9 cellular contexts compared by ENCODE assay signal in genomic region chr19:5154129-5154798, GRCh38.
DNase-seq lines count a peak whose midpoint lies in the region; ATAC-seq, FAIRE-seq and TF ChIP-seq lines count a peak whose summit lies in the region.
"Had no signal": no experiment of that assay in that cellular context is flagged by ENCODE, and none has a peak within 500 bp of the region (broad histone marks: within the 10 kb centered on the region; RNA-seq: fewer than 3 reads in every experiment).

No MANE protein-coding gene starts in this region.

- H3K4me3 Mint-ChIP-seq in activated CD4-positive, alpha-beta T cell treated with anti-CD3 and anti-CD28 coated beads, Interleukin-2, amount 10 ng/mL, durations not matched to agents 7 days and 5 days: no peak overlapping the region
- H3K4me3 Mint-ChIP-seq: central memory CD8-positive, alpha-beta T cell had no signal

- CTCF ChIA-PET in HEK293 (lab: Yijun Ruan, JAX): interaction anchor here (0.6 to 1.6 kb wide), 7 partner anchors 8 to 106 kb away, joined by 3 to 8 read pairs (median 4); no protein-coding TSS in a partner anchor
- CTCF ChIA-PET in activated CD4-positive, alpha-beta T cell treated with anti-CD3 and anti-CD28 coated beads, Interleukin-2, amount 10 ng/mL, durations not matched to agents 7 days and 5 days (lab: Charles Lee): interaction anchor here (0.6 to 1.5 kb wide), 2 partner anchors 13 to 22 kb away, joined by 3 read pairs; no protein-coding TSS in a partner anchor

- H3K4me3 ChIP-seq in HEK293 (ENCODE audit: low read depth, low read length) (no peak overlapping the region), fibroblast of pulmonary artery (replicated peaks; ENCODE audit: low read depth, low read length) (no peak overlapping the region), small intestine (ENCODE audit: low read depth in 1 of 2, low read length in 2 of 2) (no peak overlapping the region)

- H3K9me3 Mint-ChIP-seq in activated CD4-positive, alpha-beta T cell treated with anti-CD3 and anti-CD28 coated beads, Interleukin-2, amount 10 ng/mL, durations not matched to agents 7 days and 5 days: peaks cover 9% of the 10 kb centered on the region
- H3K9me3 Mint-ChIP-seq: central memory CD8-positive, alpha-beta T cell had no signal

- H3K4me1 Mint-ChIP-seq in activated CD4-positive, alpha-beta T cell treated with anti-CD3 and anti-CD28 coated beads, Interleukin-2, amount 10 ng/mL, durations not matched to agents 7 days and 5 days: no peaks in the 10 kb centered on the region
- H3K4me1 Mint-ChIP-seq: central memory CD8-positive, alpha-beta T cell had no signal

- 58 to 74% (median 66%) methylated on average over 14 to 17 of the region's 17 CpGs for WGBS in small intestine, 3 donors

- no peaks in the 10 kb centered on the region for H3K9me3 ChIP-seq in HEK293 (ENCODE audit: control insufficient read depth, insufficient read depth, low read depth, low read length)
- no peaks in the 10 kb centered on the region for H3K9me3 ChIP-seq in small intestine (ENCODE audit: control insufficient read depth, low read depth)

- H3K36me3 ChIP-seq in HEK293 (ENCODE audit: control insufficient read depth in 2 of 2, insufficient read depth in 1 of 2, low read length in 2 of 2): no peaks in the 10 kb centered on the region
- no peaks in the 10 kb centered on the region for H3K36me3 ChIP-seq in small intestine (ENCODE audit: control insufficient read depth in 2 of 2, insufficient read depth in 2 of 2, low read length in 2 of 2)

- FAIRE-seq in small intestine (lab: Jason Lieb, UNC): no peak

- TF ChIP-seq CTCF in HEK293 (tag by site-specific recombination; IDR thresholded peaks at IDR 0.05): no peak; the same call in 1 of the 2 replicates
- peak; percentile 50 for TF ChIP-seq CTCF in fibroblast of pulmonary artery (IDR thresholded peaks at IDR 0.05; ENCODE audit: low read length, missing control alignments)

- DNase-seq in AG20443 (ENCODE audit: low spot score) (peak; percentile 48), fibroblast of pulmonary artery (ENCODE audit: low read depth) (peak; percentile 16), small intestine (peak; percentile 35), MV-4-11 (lab: John Stamatoyannopoulos, UW) (no peak)
- peak; percentile 53 for DNase-seq in activated CD4-positive, alpha-beta T cell treated with anti-CD3 and anti-CD28 coated beads, Interleukin-2, amount 10 ng/mL, durations not matched to agents 7 days and 5 days

- peaks cover 2% of the 10 kb centered on the region for H3K36me3 Mint-ChIP-seq in activated CD4-positive, alpha-beta T cell treated with anti-CD3 and anti-CD28 coated beads, Interleukin-2, amount 10 ng/mL, durations not matched to agents 7 days and 5 days (ENCODE audit: low read depth)

- no peak overlapping the region for H3K27ac ChIP-seq in HEK293 (ENCODE audit: extremely low read depth, low read depth, low read length)
- no peak overlapping the region for H3K27ac ChIP-seq in small intestine (ENCODE audit: low read depth in 1 of 2, low read length in 1 of 2)

- no peaks in the 10 kb centered on the region for H3K4me1 ChIP-seq in HEK293 (ENCODE audit: control insufficient read depth, insufficient read depth, low read length)
- H3K4me1 ChIP-seq in small intestine (ENCODE audit: control insufficient read depth in 2 of 2, insufficient read depth in 1 of 2, low read depth in 1 of 2, low read length in 1 of 2): no peaks in the 10 kb centered on the region

- POLR2A ChIA-PET in HEK293 (lab: Yijun Ruan, JAX): interaction anchor here (0.5 kb wide), 1 partner anchor 13 kb away, joined by 4 read pairs; no protein-coding TSS in a partner anchor
- POLR2A ChIA-PET in activated CD4-positive, alpha-beta T cell treated with anti-CD3 and anti-CD28 coated beads, Interleukin-2, amount 10 ng/mL, durations not matched to agents 7 days and 5 days (lab: Charles Lee): no interaction called here

- H3K27me3 ChIP-seq in small intestine (ENCODE audit: control insufficient read depth in 2 of 2, insufficient read depth in 2 of 2, low read length in 2 of 2): no peaks in the 10 kb centered on the region

- no peaks in the 10 kb centered on the region for H3K27me3 Mint-ChIP-seq in activated CD4-positive, alpha-beta T cell treated with anti-CD3 and anti-CD28 coated beads, Interleukin-2, amount 10 ng/mL, durations not matched to agents 7 days and 5 days
- H3K27me3 Mint-ChIP-seq: central memory CD8-positive, alpha-beta T cell had no signal

- ATAC-seq in GM21360 (IDR thresholded peaks at IDR 0.05; ENCODE audit: unreplicated experiment): no peak
- no peak for ATAC-seq in HG03432 (IDR thresholded peaks at IDR 0.05; ENCODE audit: unreplicated experiment)

- no peak overlapping the region for H3K27ac Mint-ChIP-seq in activated CD4-positive, alpha-beta T cell treated with anti-CD3 and anti-CD28 coated beads, Interleukin-2, amount 10 ng/mL, durations not matched to agents 7 days and 5 days

TF ChIP-seq in HEK293, 187 proteins besides CTCF, POLR2A, EP300 and RAD21 (continues in another document):
- TF ChIP-seq ZNF501 (tag by site-specific recombination; IDR thresholded peaks at IDR 0.05): no peak
- TF ChIP-seq, protein P1, sequence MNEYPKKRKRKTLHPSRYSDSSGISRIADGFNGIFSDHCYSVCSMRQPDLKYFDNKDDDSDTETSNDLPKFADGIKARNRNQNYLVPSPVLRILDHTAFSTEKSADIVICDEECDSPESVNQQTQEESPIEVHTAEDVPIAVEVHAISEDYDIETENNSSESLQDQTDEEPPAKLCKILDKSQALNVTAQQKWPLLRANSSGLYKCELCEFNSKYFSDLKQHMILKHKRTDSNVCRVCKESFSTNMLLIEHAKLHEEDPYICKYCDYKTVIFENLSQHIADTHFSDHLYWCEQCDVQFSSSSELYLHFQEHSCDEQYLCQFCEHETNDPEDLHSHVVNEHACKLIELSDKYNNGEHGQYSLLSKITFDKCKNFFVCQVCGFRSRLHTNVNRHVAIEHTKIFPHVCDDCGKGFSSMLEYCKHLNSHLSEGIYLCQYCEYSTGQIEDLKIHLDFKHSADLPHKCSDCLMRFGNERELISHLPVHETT (tag by site-specific recombination; IDR thresholded peaks at IDR 0.05): no peak
- peak; percentile 33 for TF ChIP-seq ZFHX2 (tag by site-specific recombination; conservative IDR thresholded peaks at IDR 0.05)
- TF ChIP-seq ZNF114 (tag by site-specific recombination; IDR thresholded peaks at IDR 0.05): no peak
- TF ChIP-seq, protein P2, sequence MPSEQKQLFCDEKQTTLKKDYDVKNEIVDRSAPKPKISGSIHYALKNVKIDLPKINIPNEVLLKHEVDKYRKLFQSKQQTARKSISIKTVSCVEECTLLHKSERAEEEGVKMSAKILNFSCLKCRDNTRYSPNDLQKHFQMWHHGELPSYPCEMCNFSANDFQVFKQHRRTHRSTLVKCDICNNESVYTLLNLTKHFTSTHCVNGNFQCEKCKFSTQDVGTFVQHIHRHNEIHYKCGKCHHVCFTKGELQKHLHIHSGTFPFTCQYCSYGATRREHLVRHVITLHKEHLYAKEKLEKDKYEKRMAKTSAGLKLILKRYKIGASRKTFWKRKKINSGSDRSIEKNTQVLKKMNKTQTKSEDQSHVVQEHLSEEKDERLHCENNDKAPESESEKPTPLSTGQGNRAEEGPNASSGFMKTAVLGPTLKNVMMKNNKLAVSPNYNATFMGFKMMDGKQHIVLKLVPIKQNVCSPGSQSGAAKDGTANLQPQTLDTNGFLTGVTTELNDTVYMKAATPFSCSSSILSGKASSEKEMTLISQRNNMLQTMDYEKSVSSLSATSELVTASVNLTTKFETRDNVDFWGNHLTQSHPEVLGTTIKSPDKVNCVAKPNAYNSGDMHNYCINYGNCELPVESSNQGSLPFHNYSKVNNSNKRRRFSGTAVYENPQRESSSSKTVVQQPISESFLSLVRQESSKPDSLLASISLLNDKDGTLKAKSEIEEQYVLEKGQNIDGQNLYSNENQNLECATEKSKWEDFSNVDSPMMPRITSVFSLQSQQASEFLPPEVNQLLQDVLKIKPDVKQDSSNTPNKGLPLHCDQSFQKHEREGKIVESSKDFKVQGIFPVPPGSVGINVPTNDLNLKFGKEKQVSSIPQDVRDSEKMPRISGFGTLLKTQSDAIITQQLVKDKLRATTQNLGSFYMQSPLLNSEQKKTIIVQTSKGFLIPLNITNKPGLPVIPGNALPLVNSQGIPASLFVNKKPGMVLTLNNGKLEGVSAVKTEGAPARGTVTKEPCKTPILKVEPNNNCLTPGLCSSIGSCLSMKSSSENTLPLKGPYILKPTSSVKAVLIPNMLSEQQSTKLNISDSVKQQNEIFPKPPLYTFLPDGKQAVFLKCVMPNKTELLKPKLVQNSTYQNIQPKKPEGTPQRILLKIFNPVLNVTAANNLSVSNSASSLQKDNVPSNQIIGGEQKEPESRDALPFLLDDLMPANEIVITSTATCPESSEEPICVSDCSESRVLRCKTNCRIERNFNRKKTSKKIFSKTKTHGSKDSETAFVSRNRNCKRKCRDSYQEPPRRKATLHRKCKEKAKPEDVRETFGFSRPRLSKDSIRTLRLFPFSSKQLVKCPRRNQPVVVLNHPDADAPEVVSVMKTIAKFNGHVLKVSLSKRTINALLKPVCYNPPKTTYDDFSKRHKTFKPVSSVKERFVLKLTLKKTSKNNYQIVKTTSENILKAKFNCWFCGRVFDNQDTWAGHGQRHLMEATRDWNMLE (tag by site-specific recombination; conservative IDR thresholded peaks at IDR 0.05; ENCODE audit: low read depth): no peak
- TF ChIP-seq ZNF529 (tag by site-specific recombination; IDR thresholded peaks at IDR 0.05; ENCODE audit: insufficient replicate concordance): no peak
- no peak for TF ChIP-seq RBAK (tag by site-specific recombination; IDR thresholded peaks at IDR 0.05)
- TF ChIP-seq KLF1 (tag by site-specific recombination; IDR thresholded peaks at IDR 0.05): 0 out of 2 replicates have a peak, but pooled peaks have one; percentile 16
- 0 out of 2 replicates have a peak, but pooled peaks have one; percentile 11 for TF ChIP-seq SP7 (tag by site-specific recombination; IDR thresholded peaks at IDR 0.05)
- no peak for TF ChIP-seq BCL11B (tag by site-specific recombination; IDR thresholded peaks at IDR 0.05; ENCODE audit: low read depth)
- TF ChIP-seq EGR2 (tag by site-specific recombination; IDR thresholded peaks at IDR 0.05; ENCODE audit: low read depth): peak; percentile 53; the same call in 1 of the 2 replicates
- no peak for TF ChIP-seq ZXDB (tag by site-specific recombination; IDR thresholded peaks at IDR 0.05)
- no peak for TF ChIP-seq YY1 (tag by site-specific recombination; IDR thresholded peaks at IDR 0.05)
